Comparison of ENCODE assay signal across 17 cellular contexts in the genomic region with DNA sequence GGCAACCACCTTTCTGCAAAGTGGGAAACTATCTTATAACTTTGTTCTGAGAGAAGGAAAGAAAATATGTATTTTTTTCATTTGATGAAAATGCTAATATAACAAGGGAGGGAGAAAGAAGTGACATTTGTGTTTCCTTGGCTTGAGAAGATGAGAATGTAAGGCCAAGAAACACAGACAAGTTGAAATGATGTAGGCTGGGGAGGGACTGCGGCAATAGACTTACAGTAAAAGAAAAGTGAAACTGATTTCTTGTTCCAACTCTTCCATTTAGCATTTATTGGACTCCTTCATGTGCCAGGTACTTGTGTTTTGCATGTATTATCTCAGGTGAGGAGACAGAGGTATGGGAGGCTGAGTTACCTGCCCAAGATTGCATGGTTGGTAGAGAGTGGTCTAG.
DNase-seq lines count a peak whose midpoint lies in the region; ATAC-seq, FAIRE-seq and TF ChIP-seq lines count a peak whose summit lies in the region.
"Had no signal": no experiment of that assay in that cellular context is flagged by ENCODE, and none has a peak within 500 bp of the region (broad histone marks: within the 10 kb centered on the region; RNA-seq: fewer than 3 reads in every experiment).

No MANE protein-coding gene starts in this region.

- no peak overlapping the region for H3K4me2 ChIP-seq in mesendoderm (ENCODE audit: low read length)
- H3K4me2 ChIP-seq: BLaER1 had no signal

- no peak overlapping the region for H3K4ac ChIP-seq in mesendoderm (ENCODE audit: low read depth, low read length)

- FAIRE-seq in GM18507 (lab: Jason Lieb, UNC), result peak; percentile 50
- FAIRE-seq: kidney had no signal

- peak overlapping the region; percentile 12 for H3K18ac ChIP-seq in mesendoderm (ENCODE audit: low read length)

- no peak overlapping the region for H2BK120ac ChIP-seq in mesendoderm (ENCODE audit: low read depth, low read length)

- H3K9me3 ChIP-seq in CD4-positive, alpha-beta memory T cell (ENCODE audit: control insufficient read depth in 1 of 2, low read length in 2 of 2), result no peaks in the 10 kb centered on the region
- no peaks in the 10 kb centered on the region for H3K9me3 ChIP-seq in Peyer's patch
- H3K9me3 ChIP-seq: BLaER1, vagina had no signal

- peak overlapping the region; percentile 71 to 90 (median 81) for H3K4me3 Mint-ChIP-seq in CD4-positive, alpha-beta memory T cell
- peak overlapping the region; percentile 62 for H3K4me3 Mint-ChIP-seq in activated T-helper 17 cell treated with anti-CD3 and anti-CD28 coated beads, Interleukin-2, amount 50 U/mL, for 72 hours
- H3K4me3 Mint-ChIP-seq: dendritic cell treated with granulocyte-macrophage colony-stimulating factor and Interleukin-4, amounts not matched to agents 40 ng/mL and 50 ng/mL, for 4 days; H9; stimulated activated effector memory CD8-positive, alpha-beta T cell treated with anti-CD3 and anti-CD28 coated beads, Interleukin-12 subunit alpha, Interleukin-12 subunit beta, amount 100 ng/mL, for 72 hours had no signal

- H4K8ac ChIP-seq in mesendoderm (ENCODE audit: low read depth, low read length), result no peak overlapping the region

- H3K23ac ChIP-seq in mesendoderm (ENCODE audit: low read length), result no peak overlapping the region

- no peak overlapping the region for H2BK15ac ChIP-seq in mesendoderm (replicated peaks; ENCODE audit: low read depth)

- H2AK5ac ChIP-seq in mesendoderm (ENCODE audit: low read length), result no peak overlapping the region

- peak in 2 of 5 donors; percentile 17 to 41 for DNase-seq in CD4-positive, alpha-beta memory T cell
- DNase-seq in GM18507 (ENCODE audit: extremely low spot score, insufficient read length, low read depth), result no peak
- DNase-seq in mesendoderm, result no peak
- DNase-seq in Peyer's patch, result no peak
- DNase-seq in islet precursor cell, result no peak
- DNase-seq in DMS 273 (lab: John Stamatoyannopoulos, UW; ENCODE audit: unreplicated experiment), result no peak
- DNase-seq: H9, kidney, midbrain, NCI-H1105, NCI-H2227 treated with DMSO at 0.1 percent for 48 hours had no signal

- no peak for TF ChIP-seq POLR2A in Peyer's patch (IDR thresholded peaks at IDR 0.05)

- H4K5ac ChIP-seq in mesendoderm (ENCODE audit: low read length), result no peak overlapping the region

- POLR2A ChIA-PET in CD4-positive, alpha-beta memory T cell (lab: Charles Lee; ENCODE audit: partially characterized antibody), result no interaction called here

- CTCF ChIA-PET in CD4-positive, alpha-beta memory T cell (lab: Charles Lee; ENCODE audit: partially characterized antibody), result no interaction called here

- peaks cover 33% of the 10 kb centered on the region for H3K4me1 ChIP-seq in CD4-positive, alpha-beta memory T cell (ENCODE audit: insufficient read depth, low read length)
- peaks cover 6% of the 10 kb centered on the region for H3K4me1 ChIP-seq in mesendoderm (ENCODE audit: control insufficient read depth, low read depth, low read length)
- H3K4me1 ChIP-seq in Peyer's patch, result peaks cover 0 to 35% (median 6%) of the 10 kb centered on the region in 4 donors

- WGBS in mesendoderm (ENCODE audit: extremely low coverage, insufficient coverage, low lambda C conversion rate), result no CpG with 5 or more reads among the region's 1 CpG

- H3K56ac ChIP-seq in mesendoderm (ENCODE audit: low read length), result no peak overlapping the region

- no peak overlapping the region for H3K9ac ChIP-seq in mesendoderm (ENCODE audit: low read length)
- H3K9ac ChIP-seq: BLaER1 had no signal

- H3K36me3 Mint-ChIP-seq in CD4-positive, alpha-beta memory T cell, result no peaks in the 10 kb centered on the region
- H3K36me3 Mint-ChIP-seq in activated T-helper 17 cell treated with anti-CD3 and anti-CD28 coated beads, Interleukin-2, amount 50 U/mL, for 72 hours (ENCODE audit: low read depth), result no peaks in the 10 kb centered on the region
- H3K36me3 Mint-ChIP-seq: stimulated activated effector memory CD8-positive, alpha-beta T cell treated with anti-CD3 and anti-CD28 coated beads, Interleukin-12 subunit alpha, Interleukin-12 subunit beta, amount 100 ng/mL, for 72 hours had no signal

- H3K9me3 Mint-ChIP-seq in CD4-positive, alpha-beta memory T cell, result no peaks in the 10 kb centered on the region
- no peaks in the 10 kb centered on the region for H3K9me3 Mint-ChIP-seq in activated T-helper 17 cell treated with anti-CD3 and anti-CD28 coated beads, Interleukin-2, amount 50 U/mL, for 72 hours
- H3K9me3 Mint-ChIP-seq: dendritic cell treated with granulocyte-macrophage colony-stimulating factor and Interleukin-4, amounts not matched to agents 40 ng/mL and 50 ng/mL, for 4 days; H9; stimulated activated effector memory CD8-positive, alpha-beta T cell treated with anti-CD3 and anti-CD28 coated beads, Interleukin-12 subunit alpha, Interleukin-12 subunit beta, amount 100 ng/mL, for 72 hours had no signal

- no peak for ATAC-seq in activated T-helper 17 cell treated with anti-CD3 and anti-CD28 coated beads, Interleukin-2, amount 50 U/mL, for 72 hours (replicated peaks)
- ATAC-seq: stimulated activated effector memory CD8-positive, alpha-beta T cell treated with anti-CD3 and anti-CD28 coated beads, Interleukin-12 subunit alpha, Interleukin-12 subunit beta, amount 100 ng/mL, for 72 hours had no signal

- intact Hi-C loops in CD4-positive, alpha-beta memory T cell (cut with micrococcal nuclease), result no loop called here

- no peaks in the 10 kb centered on the region for H3K27me3 Mint-ChIP-seq in CD4-positive, alpha-beta memory T cell
- no peaks in the 10 kb centered on the region for H3K27me3 Mint-ChIP-seq in activated T-helper 17 cell treated with anti-CD3 and anti-CD28 coated beads, Interleukin-2, amount 50 U/mL, for 72 hours
- H3K27me3 Mint-ChIP-seq: dendritic cell treated with granulocyte-macrophage colony-stimulating factor and Interleukin-4, amounts not matched to agents 40 ng/mL and 50 ng/mL, for 4 days had no signal

- peak overlapping the region; percentile 29 to 38 for H3K4me3 ChIP-seq in CD4-positive, alpha-beta memory T cell (ENCODE audit: low read length in 2 of 2)
- H3K4me3 ChIP-seq in mesendoderm (ENCODE audit: low read length), result no peak overlapping the region
- peak overlapping the region in 1 of 4 donors; percentile 28 for H3K4me3 ChIP-seq in Peyer's patch
- H3K4me3 ChIP-seq: BLaER1, skin epidermis, vagina had no signal

- TF ChIP-seq CTCF in Peyer's patch (IDR thresholded peaks at IDR 0.05), result no peak

- peak overlapping the region; percentile 49 for H3K27ac ChIP-seq in CD4-positive, alpha-beta memory T cell (ENCODE audit: low read depth, low read length)
- H3K27ac ChIP-seq in mesendoderm (ENCODE audit: low read depth, low read length) (no peak overlapping the region), Peyer's patch (peak overlapping the region in 1 of 4 donors; percentile 44)
- H3K27ac ChIP-seq: BLaER1, vagina had no signal

- H3K36me3 ChIP-seq in CD4-positive, alpha-beta memory T cell (ENCODE audit: insufficient read depth, low read length), result no peaks in the 10 kb centered on the region
- H3K36me3 ChIP-seq in mesendoderm (ENCODE audit: control insufficient read depth, insufficient read depth, low read length) (no peaks in the 10 kb centered on the region), Peyer's patch (no peaks in the 10 kb centered on the region)
- H3K36me3 ChIP-seq: BLaER1, vagina had no signal

- no peaks in the 10 kb centered on the region for H3K27me3 ChIP-seq in CD4-positive, alpha-beta memory T cell (ENCODE audit: insufficient read depth, low read length)
- H3K27me3 ChIP-seq in mesendoderm (ENCODE audit: insufficient read depth, low read length, poor library complexity) (no peaks in the 10 kb centered on the region), Peyer's patch (no peaks in the 10 kb centered on the region)
- H3K27me3 ChIP-seq: BLaER1, vagina had no signal

- H3K27ac Mint-ChIP-seq in CD4-positive, alpha-beta memory T cell, result peak overlapping the region in 6 of 7 donors; percentile 76 to 92 (median 86)
- peak overlapping the region; percentile 44 for H3K27ac Mint-ChIP-seq in activated T-helper 17 cell treated with anti-CD3 and anti-CD28 coated beads, Interleukin-2, amount 50 U/mL, for 72 hours
- H3K27ac Mint-ChIP-seq: dendritic cell treated with granulocyte-macrophage colony-stimulating factor and Interleukin-4, amounts not matched to agents 40 ng/mL and 50 ng/mL, for 4 days; stimulated activated effector memory CD8-positive, alpha-beta T cell treated with anti-CD3 and anti-CD28 coated beads, Interleukin-12 subunit alpha, Interleukin-12 subunit beta, amount 100 ng/mL, for 72 hours had no signal

- H3K4me1 Mint-ChIP-seq in CD4-positive, alpha-beta memory T cell, result peaks cover 9 to 51% (median 21%) of the 10 kb centered on the region in 4 donors
- H3K4me1 Mint-ChIP-seq in activated T-helper 17 cell treated with anti-CD3 and anti-CD28 coated beads, Interleukin-2, amount 50 U/mL, for 72 hours, result no peaks in the 10 kb centered on the region
- H3K4me1 Mint-ChIP-seq: stimulated activated effector memory CD8-positive, alpha-beta T cell treated with anti-CD3 and anti-CD28 coated beads, Interleukin-12 subunit alpha, Interleukin-12 subunit beta, amount 100 ng/mL, for 72 hours had no signal

- no peaks in the 10 kb centered on the region for H3K79me2 ChIP-seq in mesendoderm (ENCODE audit: control insufficient read depth, insufficient read depth, low read length)

- H2BK5ac ChIP-seq in mesendoderm (ENCODE audit: low read length), result no peak overlapping the region

- peaks cover 3% of the 10 kb centered on the region for H3K79me1 ChIP-seq in mesendoderm (ENCODE audit: low read length)
